In the genomic region with DNA sequence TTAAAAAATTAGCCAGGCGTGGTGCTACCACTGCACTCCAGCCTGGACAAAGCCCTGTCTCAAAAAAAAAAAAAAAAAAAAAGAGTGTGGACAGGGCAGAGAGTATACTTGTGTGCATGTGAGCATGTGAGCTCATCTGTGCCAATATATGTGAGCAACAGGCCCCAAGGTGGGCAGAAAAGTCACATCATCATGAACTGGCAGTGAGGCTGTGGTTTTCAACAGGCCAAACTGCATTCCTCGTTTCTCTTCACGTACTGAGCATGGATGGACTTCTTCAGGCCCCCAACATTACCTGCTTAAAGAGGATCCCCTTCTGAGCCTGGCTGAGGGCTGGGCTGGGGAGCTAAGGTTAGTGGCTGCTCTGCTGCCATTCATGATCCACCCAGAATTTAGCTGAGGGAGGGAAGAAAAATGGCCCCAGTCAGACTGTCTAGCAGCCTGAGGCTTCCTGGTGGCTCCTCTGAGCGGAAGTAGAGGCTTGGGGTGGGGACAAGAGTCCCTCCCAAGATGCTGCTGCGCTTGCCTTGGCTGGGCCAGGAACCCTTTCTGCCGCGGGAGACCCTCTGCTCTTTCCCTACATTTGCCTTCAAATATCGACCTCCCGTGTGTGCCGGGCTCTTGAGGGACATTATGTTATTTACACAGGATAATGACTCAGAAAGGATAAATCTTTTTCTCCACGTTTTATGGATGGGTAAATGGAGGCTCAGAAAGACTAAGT, we compare ENCODE assay signal across 18 cellular contexts. TPM values are rescaled to one million over a fixed set of nuclear protein-coding genes. Genes with fewer than 3 reads are reported as not detected.
DNase-seq lines count a peak whose midpoint lies in the region; ATAC-seq and TF ChIP-seq lines count a peak whose summit lies in the region.
"Had no signal": no experiment of that assay in that cellular context is flagged by ENCODE, and none has a peak within 500 bp of the region (broad histone marks: within the 10 kb centered on the region; RNA-seq: fewer than 3 reads in every experiment).

No MANE protein-coding gene starts in this region.

- H3K18ac ChIP-seq in IMR-90 (ENCODE audit: low read depth, low read length): no peak overlapping the region

- no peak overlapping the region for H2AK9ac ChIP-seq in IMR-90 (replicated peaks; ENCODE audit: low read depth, low read length, poor library complexity)

- DNase-seq in HPDE6-E6E7 (ENCODE audit: extremely low spot score) (peak; percentile 7), IMR-90 (no peak), caudate nucleus (lab: John Stamatoyannopoulos, UW) (no peak), A673 (ENCODE audit: low spot score) (no peak), iPS-NIHi7 (ENCODE audit: extremely low spot score) (no peak)
- DNase-seq: CD8-positive, alpha-beta T cell; COR-L47; DMS153; GF-D8; GOT3; KG1 had no signal

- no peak overlapping the region for H3K56ac ChIP-seq in IMR-90 (ENCODE audit: extremely low read depth, insufficient read depth, low read length)

- BruUV-seq in IMR-90 (replicated peaks; lab: Mats Ljungman, UMichigan) (no TSS peak), A673 (replicated peaks; lab: Mats Ljungman, UMichigan) (no TSS peak)

- no peak for TF ChIP-seq RAD21 in IMR-90 (IDR thresholded peaks at IDR 0.05; ENCODE audit: low read length)

- H3K27ac ChIP-seq in IMR-90 (ENCODE audit: insufficient read depth, low read length) (no peak overlapping the region), caudate nucleus (ENCODE audit: low read depth, low read length) (peak overlapping the region; percentile 33), layer of hippocampus (ENCODE audit: low read depth, low read length) (peak overlapping the region; percentile 46), A673 (ENCODE audit: low read depth, low read length, poor library complexity, severe bottlenecking) (no peak overlapping the region)
- H3K27ac ChIP-seq: A549 had no signal

- no peak overlapping the region for H3K9ac ChIP-seq in IMR-90 (ENCODE audit: low read depth, low read length)

- H3K4me1 ChIP-seq in IMR-90 (ENCODE audit: control insufficient read depth, insufficient read depth, low read length) (no peaks in the 10 kb centered on the region), A673 (ENCODE audit: insufficient read depth, low read length, poor library complexity, severe bottlenecking) (peaks cover 24% of the 10 kb centered on the region)
- H3K4me1 ChIP-seq: A549, HAP-1 had no signal

- H3K4me3 ChIP-seq in IMR-90 (ENCODE audit: insufficient read depth, low read depth, low read length): no peak overlapping the region
- H3K4me3 ChIP-seq in A673 (ENCODE audit: low read depth, low read length, poor library complexity, severe bottlenecking): no peak overlapping the region
- H3K4me3 ChIP-seq: A549, HAP-1 had no signal

- CTCF ChIA-PET in IMR-90 (lab: Yijun Ruan, JAX): no interaction called here
- CTCF ChIA-PET in A673 (lab: Charles Lee): no interaction called here

- no peak overlapping the region for H4K5ac ChIP-seq in IMR-90 (ENCODE audit: low read depth, low read length)

- dilution Hi-C loops in IMR-90 (cut with HindIII; ENCODE audit: low sequenced_read_pairs, unreplicated experiment): no loop called here

- H2BK120ac ChIP-seq in IMR-90 (ENCODE audit: low read depth, low read length): no peak overlapping the region

- ATAC-seq in IMR-90 (ENCODE audit: low read depth) (no peak), esophagus mucosa (no peak), GM18502 (IDR thresholded peaks at IDR 0.05; ENCODE audit: poor library complexity, unreplicated experiment) (no peak)
- ATAC-seq: A549; CD8-positive, alpha-beta T cell had no signal

- no peak overlapping the region for H3K23ac ChIP-seq in IMR-90 (ENCODE audit: low read depth, low read length)

- no peak overlapping the region for H4K91ac ChIP-seq in IMR-90 (ENCODE audit: insufficient read depth, low read depth, low read length)

- in situ Hi-C loops in IMR-90 (cut with MboI; ENCODE audit: low sequenced_read_pairs): no loop called here

- H2BK5ac ChIP-seq in IMR-90 (ENCODE audit: low read depth, low read length, poor library complexity, severe bottlenecking): no peak overlapping the region

- no peak overlapping the region for H3K14ac ChIP-seq in IMR-90 (replicated peaks; ENCODE audit: low read depth, low read length)

- no peak for TF ChIP-seq POLR2A in IMR-90 (IDR thresholded peaks at IDR 0.05; ENCODE audit: low read depth, low read length)

- H2BK15ac ChIP-seq in IMR-90 (ENCODE audit: low read depth, low read length): no peak overlapping the region

- no peak overlapping the region for H3K4me2 ChIP-seq in IMR-90 (ENCODE audit: low read depth, low read length)
- H3K4me2 ChIP-seq: A549 had no signal

- no peaks in the 10 kb centered on the region for H4K20me1 ChIP-seq in IMR-90 (ENCODE audit: insufficient read depth, low read length)

- POLR2A ChIA-PET in IMR-90 (lab: Charles Lee; ENCODE audit: unreplicated experiment): no interaction called here
- POLR2A ChIA-PET in A673 (lab: Charles Lee; ENCODE audit: low non-redundant PET): no interaction called here

- intact Hi-C loops in IMR-90 (cut with micrococcal nuclease) (no loop called here), A673 (cut with micrococcal nuclease; ENCODE audit: unreplicated experiment) (no loop called here)

- WGBS in IMR-90 (ENCODE audit: extremely low coverage in 2 of 2, insufficient read length in 1 of 2), 2 experiments: 100% methylated on average over 1 of the region's 11 CpGs; no CpG with 5 or more reads in 1 of the 2 experiments

- H3K27me3 ChIP-seq in IMR-90 (ENCODE audit: control insufficient read depth, insufficient read depth, low read length): peaks cover 16% of the 10 kb centered on the region
- no peaks in the 10 kb centered on the region for H3K27me3 ChIP-seq in layer of hippocampus (ENCODE audit: control insufficient read depth, insufficient read depth, low read length)
- no peaks in the 10 kb centered on the region for H3K27me3 ChIP-seq in A673 (replicated peaks; ENCODE audit: insufficient read depth, low read depth, low read length, poor library complexity)

- no peaks in the 10 kb centered on the region for H3K79me1 ChIP-seq in IMR-90 (ENCODE audit: low read depth in 1 of 2, low read length in 2 of 2)

- peak overlapping the region; percentile 23 for H2AFZ ChIP-seq in IMR-90 (replicated peaks; ENCODE audit: low read length, poor library complexity)

- H4K8ac ChIP-seq in IMR-90 (ENCODE audit: low read depth in 2 of 2, low read length in 2 of 2): no peak overlapping the region

- H3K9me3 ChIP-seq in IMR-90 (ENCODE audit: control insufficient read depth, insufficient read depth, low read length) (no peaks in the 10 kb centered on the region), A673 (ENCODE audit: low read depth, low read length, poor library complexity, severe bottlenecking) (no peaks in the 10 kb centered on the region)
- H3K9me3 ChIP-seq: A549, HAP-1 had no signal

- H3K4ac ChIP-seq in IMR-90 (ENCODE audit: low read depth, low read length): no peak overlapping the region

- no peak overlapping the region for H2BK20ac ChIP-seq in IMR-90 (ENCODE audit: low read depth, low read length)

- TF ChIP-seq CTCF in IMR-90 (conservative IDR thresholded peaks at IDR 0.05; ENCODE audit: low read depth, low read length) (no peak), A673 (conservative IDR thresholded peaks at IDR 0.05; ENCODE audit: low read depth, low read length) (no peak)

- no peak overlapping the region for H2AK5ac ChIP-seq in IMR-90 (ENCODE audit: low read depth, low read length)

- H3K36me3 ChIP-seq in IMR-90 (ENCODE audit: control insufficient read depth, insufficient read depth, low read length): no peaks in the 10 kb centered on the region
- H3K36me3 ChIP-seq in A673 (ENCODE audit: insufficient read depth, low read length, poor library complexity, severe bottlenecking): no peaks in the 10 kb centered on the region
- H3K36me3 ChIP-seq: HAP-1 had no signal

- no peaks in the 10 kb centered on the region for H3K9me1 ChIP-seq in IMR-90 (ENCODE audit: insufficient read depth, low read length)

TF ChIP-seq in IMR-90, 13 proteins besides CTCF, POLR2A, EP300 and RAD21:
- TF ChIP-seq CEBPB (IDR thresholded peaks at IDR 0.05; ENCODE audit: low read depth, low read length) (no peak), FOS (IDR thresholded peaks at IDR 0.05; ENCODE audit: low read depth, low read length) (no peak), NFE2L2 (IDR thresholded peaks at IDR 0.05; ENCODE audit: low read depth, low read length) (no peak), BHLHE40 (IDR thresholded peaks at IDR 0.05; ENCODE audit: low read depth, low read length) (no peak), MAZ (IDR thresholded peaks at IDR 0.05; ENCODE audit: borderline replicate concordance, low read depth, low read length) (no peak), RCOR1 (IDR thresholded peaks at IDR 0.05; ENCODE audit: insufficient replicate concordance, low read length) (no peak), SMC3 (IDR thresholded peaks at IDR 0.05; ENCODE audit: low read depth, low read length) (no peak), MAFK (IDR thresholded peaks at IDR 0.05; ENCODE audit: low read depth, low read length) (no peak), CHD1 (IDR thresholded peaks at IDR 0.05; ENCODE audit: low read depth, low read length) (no peak)
- TF ChIP-seq, protein P1, sequence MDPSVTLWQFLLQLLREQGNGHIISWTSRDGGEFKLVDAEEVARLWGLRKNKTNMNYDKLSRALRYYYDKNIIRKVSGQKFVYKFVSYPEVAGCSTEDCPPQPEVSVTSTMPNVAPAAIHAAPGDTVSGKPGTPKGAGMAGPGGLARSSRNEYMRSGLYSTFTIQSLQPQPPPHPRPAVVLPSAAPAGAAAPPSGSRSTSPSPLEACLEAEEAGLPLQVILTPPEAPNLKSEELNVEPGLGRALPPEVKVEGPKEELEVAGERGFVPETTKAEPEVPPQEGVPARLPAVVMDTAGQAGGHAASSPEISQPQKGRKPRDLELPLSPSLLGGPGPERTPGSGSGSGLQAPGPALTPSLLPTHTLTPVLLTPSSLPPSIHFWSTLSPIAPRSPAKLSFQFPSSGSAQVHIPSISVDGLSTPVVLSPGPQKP (IDR thresholded peaks at IDR 0.05; ENCODE audit: borderline replicate concordance, low read depth, low read length): no peak
- TF ChIP-seq, protein P2, sequence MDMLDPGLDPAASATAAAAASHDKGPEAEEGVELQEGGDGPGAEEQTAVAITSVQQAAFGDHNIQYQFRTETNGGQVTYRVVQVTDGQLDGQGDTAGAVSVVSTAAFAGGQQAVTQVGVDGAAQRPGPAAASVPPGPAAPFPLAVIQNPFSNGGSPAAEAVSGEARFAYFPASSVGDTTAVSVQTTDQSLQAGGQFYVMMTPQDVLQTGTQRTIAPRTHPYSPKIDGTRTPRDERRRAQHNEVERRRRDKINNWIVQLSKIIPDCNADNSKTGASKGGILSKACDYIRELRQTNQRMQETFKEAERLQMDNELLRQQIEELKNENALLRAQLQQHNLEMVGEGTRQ (IDR thresholded peaks at IDR 0.05; ENCODE audit: low read depth, low read length): no peak
TF ChIP-seq in IMR-90: peak in this region for 0.

RNA-seq across cellular contexts. Expression of a gene that starts 55.0 kb away (rescaled TPM):
- total RNA-seq in IMR-90 (2012; rRNA removed) (not detected in 2 replicates), esophagus mucosa (2.9 TPM), A673 (2021) (not detected in 2 replicates)
- polyA plus RNA-seq in IMR-90 (2012; rRNA removed): not detected in 2 replicates
- not detected in 2 replicates for polyA plus RNA-seq in IMR-90 (2012; cell fraction: cytosol; rRNA removed)
- not detected in 2 replicates for polyA plus RNA-seq in IMR-90 (2012; cell fraction: nucleus; rRNA removed; ENCODE audit: low replicate concordance)
- total RNA-seq: CD8-positive, alpha-beta T cell had no signal
- polyA plus RNA-seq: A549, BJ, CD14-positive monocyte had no signal

Comparison
In these comparisons a context has a peak if more than half of its experiments do, and no peak if none do; other contexts are left out.
1. H3K27ac ChIP-seq: peak in caudate nucleus (single experiment) and layer of hippocampus (single experiment); none in IMR-90 (single experiment) and A673 (single experiment).